Comparison of ENCODE assay signal across 21 cellular contexts in the genomic region with DNA sequence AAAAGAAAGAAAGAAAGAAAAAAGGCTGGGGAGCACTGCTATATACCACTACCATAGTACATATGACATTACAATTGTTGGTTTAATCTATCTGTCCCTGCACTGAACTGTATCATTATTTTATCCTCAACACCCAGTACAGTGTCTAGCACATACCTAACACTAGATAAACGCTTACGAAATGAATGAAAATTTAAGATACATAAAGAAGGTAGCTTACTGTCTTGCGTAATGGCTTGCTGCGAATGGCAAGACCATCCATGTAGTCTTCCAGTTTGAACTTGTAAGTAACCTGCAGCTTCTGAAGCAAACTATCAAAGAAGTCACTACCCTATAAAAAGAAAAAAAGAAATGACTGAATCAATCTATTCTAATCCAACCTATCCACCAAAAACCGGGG. TPM values are rescaled to one million over a fixed set of nuclear protein-coding genes. Genes with fewer than 3 reads are reported as not detected.
DNase-seq lines count a peak whose midpoint lies in the region; ATAC-seq, FAIRE-seq and TF ChIP-seq lines count a peak whose summit lies in the region.
"Had no signal": no experiment of that assay in that cellular context is flagged by ENCODE, and none has a peak within 500 bp of the region (broad histone marks: within the 10 kb centered on the region; RNA-seq: fewer than 3 reads in every experiment).

No MANE protein-coding gene starts in this region.

- H3K27me3 ChIP-seq in HepG2 (ENCODE audit: control insufficient read depth in 1 of 2, insufficient read depth in 2 of 2, low read length in 2 of 2) (no peaks in the 10 kb centered on the region), right lobe of liver (no peaks in the 10 kb centered on the region), bronchial epithelial cell (ENCODE audit: control insufficient read depth, insufficient read depth, low read length) (no peaks in the 10 kb centered on the region), SJCRH30 (no peaks in the 10 kb centered on the region)

- no peak for TF ChIP-seq RAD21 in HepG2 (CRISPR knock-in tag; IDR thresholded peaks at IDR 0.05)

- no peak overlapping the region for H3K4me2 ChIP-seq in HepG2 (ENCODE audit: low read depth, low read length)

- H3K4me3 Mint-ChIP-seq in T-helper 17 cell, result no peak overlapping the region
- H3K4me3 Mint-ChIP-seq: CD4-positive, alpha-beta memory T cell; HFFc6 had no signal

- no peak overlapping the region for H3K27ac ChIP-seq in HepG2 (ENCODE audit: extremely low read length, insufficient read depth, low read length)
- no peak overlapping the region for H3K27ac ChIP-seq in right lobe of liver
- H3K27ac ChIP-seq in SJCRH30, result no peak overlapping the region

- TF ChIP-seq POLR2A in HepG2 (IDR thresholded peaks at IDR 0.05; ENCODE audit: insufficient read depth in 1 of 2, low read depth in 2 of 2, low read length in 2 of 2) (no peak), right lobe of liver (IDR thresholded peaks at IDR 0.05) (no peak)

- TF ChIP-seq CTCF in HepG2 (CRISPR knock-in tag; IDR thresholded peaks at IDR 0.05) (no peak), right lobe of liver (IDR thresholded peaks at IDR 0.05) (no peak), bronchial epithelial cell (IDR thresholded peaks at IDR 0.05; ENCODE audit: insufficient read depth, low read length, severe bottlenecking) (no peak)

- peaks cover 12% of the 10 kb centered on the region for H3K4me1 ChIP-seq in HepG2 (ENCODE audit: insufficient read depth, low read length)
- peaks cover 0 to 3% (median 0%) of the 10 kb centered on the region in 4 donors for H3K4me1 ChIP-seq in right lobe of liver
- no peaks in the 10 kb centered on the region for H3K4me1 ChIP-seq in SJCRH30

- no peak for ATAC-seq in HepG2
- no peak for ATAC-seq in right lobe of liver
- ATAC-seq in T-helper 17 cell, result no peak
- ATAC-seq in esophagus mucosa, result peak; percentile 74

- H3K36me3 ChIP-seq in HepG2 (replicated peaks in 1 of 2; ENCODE audit: control insufficient read depth in 1 of 2, insufficient read depth in 2 of 2, low read length in 2 of 2), result peaks cover 21 to 69% of the 10 kb centered on the region in 2 experiments
- H3K36me3 ChIP-seq in right lobe of liver, result peaks cover 0 to 47% (median 14%) of the 10 kb centered on the region in 4 donors
- peaks cover 24% of the 10 kb centered on the region for H3K36me3 ChIP-seq in bronchial epithelial cell (ENCODE audit: control insufficient read depth, insufficient read depth, low read length)
- H3K36me3 ChIP-seq in SJCRH30, result no peaks in the 10 kb centered on the region; the same call in 1 of the 2 replicates

- H3K4me3 ChIP-seq in HepG2 (replicated peaks in 1 of 3; ENCODE audit: insufficient read depth in 1 of 3, low read depth in 2 of 3, low read length in 3 of 3) (no peak overlapping the region), right lobe of liver (no peak overlapping the region), bronchial epithelial cell (ENCODE audit: low read depth, low read length) (no peak overlapping the region), SJCRH30 (no peak overlapping the region)
- H3K4me3 ChIP-seq: HAP-1 had no signal

- H3K27me3 Mint-ChIP-seq in T-helper 17 cell, result no peaks in the 10 kb centered on the region
- H3K27me3 Mint-ChIP-seq: CD4-positive, alpha-beta memory T cell had no signal

- POLR2A ChIA-PET in HepG2 (lab: Yijun Ruan, JAX), result no interaction called here

- no peak overlapping the region for H2AFZ ChIP-seq in HepG2 (ENCODE audit: low read length)

- no peak overlapping the region for H3K9ac ChIP-seq in HepG2 (ENCODE audit: insufficient read depth, low read depth, low read length)

- peaks cover 32% of the 10 kb centered on the region for H3K36me3 Mint-ChIP-seq in T-helper 17 cell (ENCODE audit: low read depth)

- peaks cover 50% of the 10 kb centered on the region for H3K4me1 Mint-ChIP-seq in T-helper 17 cell

- H3K79me2 ChIP-seq in HepG2 (ENCODE audit: insufficient read depth, low read length), result peaks cover 19% of the 10 kb centered on the region

- DNase-seq in HepG2 (ENCODE audit: low spot score) (no peak), right lobe of liver (no peak), T-helper 17 cell (no peak), bronchial epithelial cell (ENCODE audit: low read depth) (peak; percentile 66), SJCRH30 (no peak), anterior cingulate cortex (lab: John Stamatoyannopoulos, UW) (no peak)
- no peak for DNase-seq in stimulated activated naive CD4-positive, alpha-beta T cell treated with Interleukin-2 at 50 U/mL for 16 hours (lab: John Stamatoyannopoulos, UW)
- DNase-seq: C1 segment of cervical spinal cord; Calu3; CD4-positive, alpha-beta memory T cell; COR-L47; DMS53; DMS79 treated with DMSO at 0.1 percent for 48 hours; GF-D8; GOT3; HFFc6 had no signal

- FAIRE-seq in HepG2 (lab: Jason Lieb, UNC) (no peak), bronchial epithelial cell (lab: Jason Lieb, UNC) (no peak)
- FAIRE-seq: GM12891, GM18507, H54 had no signal

- H3K9me3 ChIP-seq in HepG2 (ENCODE audit: low read length) (no peaks in the 10 kb centered on the region), right lobe of liver (no peaks in the 10 kb centered on the region), T-helper 17 cell (ENCODE audit: control insufficient read depth, low read length, poor library complexity, severe bottlenecking) (no peaks in the 10 kb centered on the region), SJCRH30 (replicated peaks) (no peaks in the 10 kb centered on the region)
- H3K9me3 ChIP-seq: HAP-1 had no signal

- H3K27ac Mint-ChIP-seq in T-helper 17 cell, result peak overlapping the region; percentile 79
- H3K27ac Mint-ChIP-seq: HFFc6 had no signal

- no peaks in the 10 kb centered on the region; the same call in 1 of the 2 replicates for H4K20me1 ChIP-seq in HepG2 (ENCODE audit: insufficient read depth, low read length)

- CTCF ChIA-PET in HepG2 (lab: Yijun Ruan, JAX; ENCODE audit: low intra/inter-chr PET ratio, low total read pairs), result no interaction called here

- TF ChIP-seq EP300 in HepG2 (IDR thresholded peaks at IDR 0.05; ENCODE audit: low read depth in 2 of 2, low read length in 2 of 2) (no peak), HepG2 (CRISPR knock-in tag; IDR thresholded peaks at IDR 0.05; ENCODE audit: borderline replicate concordance) (no peak)

- 97% methylated on average over 5 of the region's 5 CpGs for WGBS in HepG2 (ENCODE audit: low lambda C conversion rate)
- WGBS in right lobe of liver (ENCODE audit: insufficient coverage, low coverage, low lambda C conversion rate, missing lambda C conversion rate), result 92% methylated on average over 5 of the region's 5 CpGs

- no TSS peak for BruUV-seq in HepG2 (replicated peaks; lab: Mats Ljungman, UMichigan)

- in situ Hi-C loops in HepG2 (cut with HindIII; ENCODE audit: extremely low pct_ligation_motif_present, low pct_unique_long_range_greater_than_20kb), result no loop called here

- intact Hi-C loops in HepG2 (cut with micrococcal nuclease; ENCODE audit: unreplicated experiment), result no loop called here
- intact Hi-C loops in right lobe of liver (cut with DNase I), result no loop called here

RNA-seq across cellular contexts. Expression of gene SMG6, which starts 6.6 kb away (rescaled TPM):
- total RNA-seq in HepG2 (2016; rRNA removed; fragmentation: Illumina TruSeq; extraction: Trizol) (14.6 and 15.4 TPM in 2 replicates), right lobe of liver (10 to 100 TPM in 1 of 6 experiments, 1 to 10 TPM in 5; 7.4 to 10.4 (median 8.9) TPM), T-helper 17 cell (10 to 100 TPM; 48.3 to 51.6 TPM), bronchial epithelial cell (9.2 and 13.4 TPM in 2 replicates), esophagus mucosa (19.5 TPM)
- total RNA-seq in HepG2 (2016; cell fraction: cytosol; rRNA removed; fragmentation: Illumina TruSeq; extraction: Trizol; ENCODE audit: low read depth), result 2.2 and 3.5 TPM in 2 replicates
- total RNA-seq in HepG2 (2016; cell fraction: insoluble cytoplasmic fraction; rRNA removed; fragmentation: Illumina TruSeq; extraction: Trizol), result 11.0 and 14.8 TPM in 2 replicates
- 6.6 and 7.0 TPM in 2 replicates for total RNA-seq in HepG2 (2016; cell fraction: membrane; rRNA removed; fragmentation: Illumina TruSeq; extraction: Trizol)
- 13.5 and 16.7 TPM in 2 replicates for total RNA-seq in HepG2 (2016; cell fraction: nucleus; rRNA removed; fragmentation: Illumina TruSeq; extraction: Trizol)
- polyA plus RNA-seq in HepG2 (2011; rRNA removed), result 4.6 and 5.8 TPM in 2 replicates
- 4.1 and 4.8 TPM in 2 replicates for polyA plus RNA-seq in HepG2 (2011; cell fraction: cytosol; rRNA removed)
- 16.8 and 17.7 TPM in 2 replicates for polyA plus RNA-seq in HepG2 (2011; cell fraction: nucleus; rRNA removed)
- 9.1 and 10.3 TPM in 2 replicates for polyA plus RNA-seq in HepG2 (2012)
- 2.3 and 2.7 TPM in 2 replicates for polyA plus RNA-seq in HepG2 (2016; cell fraction: cytosol; fragmentation: Illumina TruSeq; extraction: Trizol; ENCODE audit: low read depth)
- 14.7 and 21.4 TPM in 2 replicates for polyA plus RNA-seq in HepG2 (2016; cell fraction: insoluble cytoplasmic fraction; fragmentation: Illumina TruSeq; extraction: Trizol; ENCODE audit: low read depth)
- polyA plus RNA-seq in HepG2 (2016; cell fraction: membrane; fragmentation: Illumina TruSeq; extraction: Trizol; ENCODE audit: low read depth), result 6.2 and 6.9 TPM in 2 replicates
- polyA plus RNA-seq in HepG2 (2016; cell fraction: nucleus; fragmentation: Illumina TruSeq; extraction: Trizol; ENCODE audit: insufficient read depth, low read depth), result 18.3 and 27.9 TPM in 2 replicates
- 14.2 and 22.5 TPM in 2 replicates for polyA minus RNA-seq in HepG2 (2011; rRNA and poly(A)+ RNA removed; ENCODE audit: low replicate concordance)
- polyA minus RNA-seq in HepG2 (2011; cell fraction: cytosol; rRNA and poly(A)+ RNA removed), result 4.9 and 7.2 TPM in 2 replicates
- 12.0 and 15.0 TPM in 2 replicates for polyA minus RNA-seq in HepG2 (2011; cell fraction: nucleus; rRNA and poly(A)+ RNA removed)
- total RNA-seq in SJCRH30 (2014; rRNA removed; shearing (Covaris generic)), result 10.5 and 13.0 TPM in 2 replicates

RNA-seq across cellular contexts. Expression of gene SRR, which starts 6.7 kb away (rescaled TPM):
- total RNA-seq in HepG2 (2016; rRNA removed; fragmentation: Illumina TruSeq; extraction: Trizol), result 3.6 and 8.5 TPM in 2 replicates
- 1.7 and 4.0 TPM in 2 replicates for total RNA-seq in HepG2 (2016; cell fraction: cytosol; rRNA removed; fragmentation: Illumina TruSeq; extraction: Trizol; ENCODE audit: low read depth)
- 5.4 and 6.1 TPM in 2 replicates for total RNA-seq in HepG2 (2016; cell fraction: insoluble cytoplasmic fraction; rRNA removed; fragmentation: Illumina TruSeq; extraction: Trizol)
- 1.9 and 2.4 TPM in 2 replicates for total RNA-seq in HepG2 (2016; cell fraction: membrane; rRNA removed; fragmentation: Illumina TruSeq; extraction: Trizol)
- total RNA-seq in HepG2 (2016; cell fraction: nucleus; rRNA removed; fragmentation: Illumina TruSeq; extraction: Trizol), result 2.2 and 2.6 TPM in 2 replicates
- polyA plus RNA-seq in HepG2 (2011; rRNA removed), result 6.3 and 7.8 TPM in 2 replicates
- polyA plus RNA-seq in HepG2 (2011; cell fraction: cytosol; rRNA removed), result 4.6 and 6.7 TPM in 2 replicates
- polyA plus RNA-seq in HepG2 (2011; cell fraction: nucleus; rRNA removed), result 0.76 and 1.3 TPM in 2 replicates
- polyA plus RNA-seq in HepG2 (2012), result 6.7 and 10.7 TPM in 2 replicates
- polyA plus RNA-seq in HepG2 (2016; cell fraction: cytosol; fragmentation: Illumina TruSeq; extraction: Trizol; ENCODE audit: low read depth), result 1.5 and 2.2 TPM in 2 replicates
- polyA plus RNA-seq in HepG2 (2016; cell fraction: insoluble cytoplasmic fraction; fragmentation: Illumina TruSeq; extraction: Trizol; ENCODE audit: low read depth), result 5.5 and 6.6 TPM in 2 replicates
- 1.6 and 2.8 TPM in 2 replicates for polyA plus RNA-seq in HepG2 (2016; cell fraction: membrane; fragmentation: Illumina TruSeq; extraction: Trizol; ENCODE audit: low read depth)
- polyA plus RNA-seq in HepG2 (2016; cell fraction: nucleus; fragmentation: Illumina TruSeq; extraction: Trizol; ENCODE audit: insufficient read depth, low read depth), result 2.5 and 4.3 TPM in 2 replicates
- 3.6 and 8.4 TPM in 2 replicates for polyA minus RNA-seq in HepG2 (2011; rRNA and poly(A)+ RNA removed; ENCODE audit: low replicate concordance)
- polyA minus RNA-seq in HepG2 (2011; cell fraction: cytosol; rRNA and poly(A)+ RNA removed), result 4.0 and 4.8 TPM in 2 replicates
- polyA minus RNA-seq in HepG2 (2011; cell fraction: nucleus; rRNA and poly(A)+ RNA removed), result 2.6 and 2.7 TPM in 2 replicates
- total RNA-seq in right lobe of liver, result 10 to 100 TPM in 1 of 6 experiments, 1 to 10 TPM in 5; 2.7 to 10.9 (median 5.9) TPM
- total RNA-seq in T-helper 17 cell, result 1 to 10 TPM; 3.4 to 3.9 TPM
- 10.5 and 13.1 TPM in 2 replicates for total RNA-seq in bronchial epithelial cell
- total RNA-seq in esophagus mucosa, result 7.5 TPM
- total RNA-seq in SJCRH30 (2014; rRNA removed; shearing (Covaris generic)), result 6.3 and 8.7 TPM in 2 replicates

RNA-seq across cellular contexts. Expression of gene TSR1, which starts 39.2 kb away (rescaled TPM):
- total RNA-seq in HepG2 (2016; rRNA removed; fragmentation: Illumina TruSeq; extraction: Trizol) (65.8 and 75.8 TPM in 2 replicates), right lobe of liver (10 to 100 TPM in 5 of 6 experiments, 1 to 10 TPM in 1; 9.7 to 26.2 (median 13.1) TPM), T-helper 17 cell (10 to 100 TPM; 24.9 to 35.4 TPM), bronchial epithelial cell (55.9 and 72.1 TPM in 2 replicates), esophagus mucosa (24.5 TPM)
- 6.6 and 6.8 TPM in 2 replicates for total RNA-seq in HepG2 (2016; cell fraction: cytosol; rRNA removed; fragmentation: Illumina TruSeq; extraction: Trizol; ENCODE audit: low read depth)
- total RNA-seq in HepG2 (2016; cell fraction: insoluble cytoplasmic fraction; rRNA removed; fragmentation: Illumina TruSeq; extraction: Trizol), result 68.7 and 76.2 TPM in 2 replicates
- 16.3 and 19.0 TPM in 2 replicates for total RNA-seq in HepG2 (2016; cell fraction: membrane; rRNA removed; fragmentation: Illumina TruSeq; extraction: Trizol)
- 55.3 and 57.6 TPM in 2 replicates for total RNA-seq in HepG2 (2016; cell fraction: nucleus; rRNA removed; fragmentation: Illumina TruSeq; extraction: Trizol)
- polyA plus RNA-seq in HepG2 (2011; rRNA removed), result 7.1 and 7.2 TPM in 2 replicates
- 4.8 and 5.9 TPM in 2 replicates for polyA plus RNA-seq in HepG2 (2011; cell fraction: cytosol; rRNA removed)
- 17.4 and 22.0 TPM in 2 replicates for polyA plus RNA-seq in HepG2 (2011; cell fraction: nucleus; rRNA removed)
- polyA plus RNA-seq in HepG2 (2012), result 22.0 and 25.7 TPM in 2 replicates
- 3.5 and 3.7 TPM in 2 replicates for polyA plus RNA-seq in HepG2 (2016; cell fraction: cytosol; fragmentation: Illumina TruSeq; extraction: Trizol; ENCODE audit: low read depth)
- 56.2 and 57.1 TPM in 2 replicates for polyA plus RNA-seq in HepG2 (2016; cell fraction: insoluble cytoplasmic fraction; fragmentation: Illumina TruSeq; extraction: Trizol; ENCODE audit: low read depth)
- polyA plus RNA-seq in HepG2 (2016; cell fraction: membrane; fragmentation: Illumina TruSeq; extraction: Trizol; ENCODE audit: low read depth), result 8.9 and 9.7 TPM in 2 replicates
- polyA plus RNA-seq in HepG2 (2016; cell fraction: nucleus; fragmentation: Illumina TruSeq; extraction: Trizol; ENCODE audit: insufficient read depth, low read depth), result 56.6 and 58.6 TPM in 2 replicates
- polyA minus RNA-seq in HepG2 (2011; rRNA and poly(A)+ RNA removed; ENCODE audit: low replicate concordance), result 18.4 and 38.7 TPM in 2 replicates
- polyA minus RNA-seq in HepG2 (2011; cell fraction: cytosol; rRNA and poly(A)+ RNA removed), result 21.0 and 22.0 TPM in 2 replicates
- 43.1 and 48.6 TPM in 2 replicates for polyA minus RNA-seq in HepG2 (2011; cell fraction: nucleus; rRNA and poly(A)+ RNA removed)
- 31.9 and 33.6 TPM in 2 replicates for total RNA-seq in SJCRH30 (2014; rRNA removed; shearing (Covaris generic))

RNA-seq across cellular contexts. Expression of gene SGSM2, which starts 40.3 kb away (rescaled TPM):
- 11.3 and 30.4 TPM in 2 replicates for total RNA-seq in HepG2 (2016; rRNA removed; fragmentation: Illumina TruSeq; extraction: Trizol)
- total RNA-seq in HepG2 (2016; cell fraction: cytosol; rRNA removed; fragmentation: Illumina TruSeq; extraction: Trizol; ENCODE audit: low read depth), result 7.6 and 9.3 TPM in 2 replicates
- total RNA-seq in HepG2 (2016; cell fraction: insoluble cytoplasmic fraction; rRNA removed; fragmentation: Illumina TruSeq; extraction: Trizol), result 9.9 and 30.6 TPM in 2 replicates
- total RNA-seq in HepG2 (2016; cell fraction: membrane; rRNA removed; fragmentation: Illumina TruSeq; extraction: Trizol), result 11.2 and 13.2 TPM in 2 replicates
- 35.7 and 46.1 TPM in 2 replicates for total RNA-seq in HepG2 (2016; cell fraction: nucleus; rRNA removed; fragmentation: Illumina TruSeq; extraction: Trizol)
- 51.3 and 65.4 TPM in 2 replicates for polyA plus RNA-seq in HepG2 (2011; rRNA removed)
- polyA plus RNA-seq in HepG2 (2011; cell fraction: cytosol; rRNA removed), result 21.2 and 36.3 TPM in 2 replicates
- 464 and 562 TPM in 2 replicates for polyA plus RNA-seq in HepG2 (2011; cell fraction: nucleus; rRNA removed)
- 23.3 and 40.7 TPM in 2 replicates for polyA plus RNA-seq in HepG2 (2012)
- 3.8 and 4.0 TPM in 2 replicates for polyA plus RNA-seq in HepG2 (2016; cell fraction: cytosol; fragmentation: Illumina TruSeq; extraction: Trizol; ENCODE audit: low read depth)
- polyA plus RNA-seq in HepG2 (2016; cell fraction: insoluble cytoplasmic fraction; fragmentation: Illumina TruSeq; extraction: Trizol; ENCODE audit: low read depth), result 14.4 and 16.9 TPM in 2 replicates
- 7.9 and 8.8 TPM in 2 replicates for polyA plus RNA-seq in HepG2 (2016; cell fraction: membrane; fragmentation: Illumina TruSeq; extraction: Trizol; ENCODE audit: low read depth)
- polyA plus RNA-seq in HepG2 (2016; cell fraction: nucleus; fragmentation: Illumina TruSeq; extraction: Trizol; ENCODE audit: insufficient read depth, low read depth), result 128 and 136 TPM in 2 replicates
- 30.6 and 64.0 TPM in 2 replicates for polyA minus RNA-seq in HepG2 (2011; rRNA and poly(A)+ RNA removed; ENCODE audit: low replicate concordance)
- 15.6 and 19.8 TPM in 2 replicates for polyA minus RNA-seq in HepG2 (2011; cell fraction: cytosol; rRNA and poly(A)+ RNA removed)
- 41.3 and 46.7 TPM in 2 replicates for polyA minus RNA-seq in HepG2 (2011; cell fraction: nucleus; rRNA and poly(A)+ RNA removed)
- 10 to 100 TPM in 4 of 6 experiments, 1 to 10 TPM in 2; 6.0 to 17.2 (median 13.2) TPM for total RNA-seq in right lobe of liver
- total RNA-seq in T-helper 17 cell, result 100 to 1,000 TPM; 119 to 128 TPM
- total RNA-seq in bronchial epithelial cell, result 13.4 and 18.3 TPM in 2 replicates
- total RNA-seq in esophagus mucosa, result 28.1 TPM
- 10.6 and 12.0 TPM in 2 replicates for total RNA-seq in SJCRH30 (2014; rRNA removed; shearing (Covaris generic))
